14 cellular contexts compared by ENCODE assay signal in genomic region chr15:37015476-37015875, GRCh38.
A peak's percentile ranks its signal among the peaks of the same experiment; 100 is the strongest.
DNase-seq lines count a peak whose midpoint lies in the region; ATAC-seq, FAIRE-seq and TF ChIP-seq lines count a peak whose summit lies in the region.
"Had no signal": no experiment of that assay in that cellular context is flagged by ENCODE, and none has a peak within 500 bp of the region (broad histone marks: within the 10 kb centered on the region; RNA-seq: fewer than 3 reads in every experiment).

No MANE protein-coding gene starts in this region.

- CTCF ChIA-PET in activated CD8-positive, alpha-beta T cell treated with anti-CD3 and anti-CD28 coated beads, Interleukin-2, amount 10 ng/mL, durations not matched to agents 7 days and 5 days (lab: Charles Lee) = no interaction called here
- CTCF ChIA-PET in Calu3 (lab: Charles Lee) = interaction anchor here (0.9 kb wide), 1 partner anchor 66 kb away, joined by 3 read pairs; no protein-coding TSS in a partner anchor

- POLR2A ChIA-PET in activated CD8-positive, alpha-beta T cell treated with anti-CD3 and anti-CD28 coated beads, Interleukin-2, amount 10 ng/mL, durations not matched to agents 7 days and 5 days (lab: Charles Lee) = no interaction called here

- peaks cover 2% of the 10 kb centered on the region for H3K36me3 ChIP-seq in fibroblast of lung (ENCODE audit: control insufficient read depth, insufficient read depth, low read length)
- H3K36me3 ChIP-seq in gastrocnemius medialis = no peaks in the 10 kb centered on the region
- H3K36me3 ChIP-seq: pancreas had no signal

- H3K4me3 Mint-ChIP-seq in osteocyte (ENCODE audit: unreplicated experiment) = no peak overlapping the region
- H3K4me3 Mint-ChIP-seq in activated CD8-positive, alpha-beta T cell treated with anti-CD3 and anti-CD28 coated beads, Interleukin-2, amount 10 ng/mL, durations not matched to agents 7 days and 5 days = no peak overlapping the region
- no peak overlapping the region for H3K4me3 Mint-ChIP-seq in Calu3 (ENCODE audit: low read depth, unreplicated experiment)
- H3K4me3 Mint-ChIP-seq: T-helper 17 cell had no signal

- H3K79me2 ChIP-seq in fibroblast of lung (ENCODE audit: control insufficient read depth, insufficient read depth, low read length) = peaks cover 12% of the 10 kb centered on the region

- no peaks in the 10 kb centered on the region for H4K20me1 ChIP-seq in fibroblast of lung (ENCODE audit: control insufficient read depth, extremely low read depth, insufficient read depth, low read length)

- no peak overlapping the region for H2AFZ ChIP-seq in fibroblast of lung (ENCODE audit: low read length)

- H3K4me2 ChIP-seq in fibroblast of lung (ENCODE audit: extremely low read depth, insufficient read depth, low read length) = peak overlapping the region; percentile 79

- peak; percentile 76 for FAIRE-seq in GM12892 (lab: Jason Lieb, UNC)
- FAIRE-seq: kidney, pancreas had no signal

- no peaks in the 10 kb centered on the region for H3K9me3 Mint-ChIP-seq in osteocyte (ENCODE audit: unreplicated experiment)
- no peaks in the 10 kb centered on the region for H3K9me3 Mint-ChIP-seq in activated CD8-positive, alpha-beta T cell treated with anti-CD3 and anti-CD28 coated beads, Interleukin-2, amount 10 ng/mL, durations not matched to agents 7 days and 5 days (ENCODE audit: insufficient read depth)
- H3K9me3 Mint-ChIP-seq in Calu3 (ENCODE audit: low read depth, unreplicated experiment) = no peaks in the 10 kb centered on the region

- no peaks in the 10 kb centered on the region for H3K27me3 Mint-ChIP-seq in osteocyte (ENCODE audit: unreplicated experiment)
- no peaks in the 10 kb centered on the region for H3K27me3 Mint-ChIP-seq in activated CD8-positive, alpha-beta T cell treated with anti-CD3 and anti-CD28 coated beads, Interleukin-2, amount 10 ng/mL, durations not matched to agents 7 days and 5 days (ENCODE audit: low read depth)
- H3K27me3 Mint-ChIP-seq in Calu3 (ENCODE audit: unreplicated experiment) = no peaks in the 10 kb centered on the region
- H3K27me3 Mint-ChIP-seq: T-helper 17 cell had no signal

- in situ Hi-C loops in gastrocnemius medialis (cut with MboI; ENCODE audit: low sequenced_read_pairs in 4 of 4) = no loop called here

- ATAC-seq in activated CD8-positive, alpha-beta T cell treated with anti-CD3 and anti-CD28 coated beads, Interleukin-2, amount 10 ng/mL, durations not matched to agents 7 days and 5 days = no peak
- no peak for ATAC-seq in gastrocnemius medialis
- ATAC-seq: T-helper 17 cell had no signal

- no TSS peak for BruUV-seq in Calu3 (replicated peaks; lab: Mats Ljungman, UMichigan)

- no peak for DNase-seq in GM12892 (ENCODE audit: insufficient read length)
- DNase-seq in RPMI7951 (ENCODE audit: low read depth) = peak; percentile 64
- DNase-seq in fibroblast of lung (ENCODE audit: low read depth in 2 of 2) = peak in 1 of 2 donors; percentile 48
- no peak for DNase-seq in osteocyte (ENCODE audit: extremely low spot score, unreplicated experiment)
- no peak for DNase-seq in activated CD8-positive, alpha-beta T cell treated with anti-CD3 and anti-CD28 coated beads, Interleukin-2, amount 10 ng/mL, durations not matched to agents 7 days and 5 days
- DNase-seq in gastrocnemius medialis = no peak
- no peak for DNase-seq in Calu3
- DNase-seq in C1 segment of cervical spinal cord (lab: John Stamatoyannopoulos, UW) = no peak
- DNase-seq: activated CD8-positive, alpha-beta memory T cell treated with anti-CD3 and anti-CD28 coated beads for 24 hours; kidney; NCI-H748 treated with DMSO at 0.1 percent for 48 hours; pancreas; T-helper 17 cell had no signal

- H3K27me3 ChIP-seq in fibroblast of lung (ENCODE audit: control insufficient read depth, insufficient read depth, low read length) (no peaks in the 10 kb centered on the region), gastrocnemius medialis (peaks cover 0 to 5% (median 3%) of the 10 kb centered on the region in 3 donors)
- H3K27me3 ChIP-seq: pancreas had no signal

- intact Hi-C loops in gastrocnemius medialis (cut with DNase I; ENCODE audit: low total_unique reads) (no loop called here), Calu3 (cut with micrococcal nuclease; ENCODE audit: unreplicated experiment) (no loop called here)

- H3K27ac ChIP-seq in fibroblast of lung (ENCODE audit: insufficient read depth, low read length) = peak overlapping the region; percentile 19
- H3K27ac ChIP-seq in gastrocnemius medialis = no peak overlapping the region
- H3K27ac ChIP-seq: HL-60 had no signal

- H3K27ac Mint-ChIP-seq in osteocyte (ENCODE audit: unreplicated experiment) (peak overlapping the region; percentile 86), Calu3 (ENCODE audit: unreplicated experiment) (no peak overlapping the region)
- no peak overlapping the region for H3K27ac Mint-ChIP-seq in activated CD8-positive, alpha-beta T cell treated with anti-CD3 and anti-CD28 coated beads, Interleukin-2, amount 10 ng/mL, durations not matched to agents 7 days and 5 days
- H3K27ac Mint-ChIP-seq: T-helper 17 cell had no signal

- H3K36me3 Mint-ChIP-seq in osteocyte (ENCODE audit: unreplicated experiment) (peaks cover 32% of the 10 kb centered on the region), Calu3 (ENCODE audit: insufficient read depth, unreplicated experiment) (no peaks in the 10 kb centered on the region)
- no peaks in the 10 kb centered on the region for H3K36me3 Mint-ChIP-seq in activated CD8-positive, alpha-beta T cell treated with anti-CD3 and anti-CD28 coated beads, Interleukin-2, amount 10 ng/mL, durations not matched to agents 7 days and 5 days (ENCODE audit: low read depth)

- TF ChIP-seq POLR2A in GM12892 (IDR thresholded peaks at IDR 0.05; ENCODE audit: low read depth, low read length) (no peak), gastrocnemius medialis (IDR thresholded peaks at IDR 0.05) (no peak)

- H3K4me1 Mint-ChIP-seq in osteocyte (ENCODE audit: unreplicated experiment) (peaks cover 51% of the 10 kb centered on the region), Calu3 (ENCODE audit: low read depth, unreplicated experiment) (peaks cover 15% of the 10 kb centered on the region)
- H3K4me1 Mint-ChIP-seq in activated CD8-positive, alpha-beta T cell treated with anti-CD3 and anti-CD28 coated beads, Interleukin-2, amount 10 ng/mL, durations not matched to agents 7 days and 5 days (ENCODE audit: low read depth) = no peaks in the 10 kb centered on the region
- H3K4me1 Mint-ChIP-seq: T-helper 17 cell had no signal

- H3K4me1 ChIP-seq in fibroblast of lung (ENCODE audit: control insufficient read depth, extremely low read depth, insufficient read depth, low read length) (peaks cover 6% of the 10 kb centered on the region), gastrocnemius medialis (no peaks in the 10 kb centered on the region)

- H3K9me3 ChIP-seq in fibroblast of lung (ENCODE audit: control insufficient read depth, insufficient read depth, low read depth, low read length) = no peaks in the 10 kb centered on the region
- no peaks in the 10 kb centered on the region for H3K9me3 ChIP-seq in gastrocnemius medialis
- H3K9me3 ChIP-seq: pancreas had no signal

- TF ChIP-seq CTCF in fibroblast of lung (conservative IDR thresholded peaks at IDR 0.05 in 1 of 2, IDR thresholded peaks at IDR 0.05 in 1 of 2; ENCODE audit: low read depth in 1 of 2, low read length in 2 of 2) (no peak), osteocyte (IDR thresholded peaks at IDR 0.05) (no peak), gastrocnemius medialis (IDR thresholded peaks at IDR 0.05 in 4 of 5, conservative IDR thresholded peaks at IDR 0.05 in 1 of 5) (no peak), Calu3 (IDR thresholded peaks at IDR 0.05; ENCODE audit: unreplicated experiment) (no peak)

- peak overlapping the region in 1 of 4 experiments; percentile 8 for H3K4me3 ChIP-seq in fibroblast of lung (replicated peaks in 1 of 4; ENCODE audit: control extremely low read depth in 1 of 4, insufficient read depth in 1 of 4, low read depth in 3 of 4, low read length in 4 of 4)
- no peak overlapping the region for H3K4me3 ChIP-seq in gastrocnemius medialis
- H3K4me3 ChIP-seq: pancreas had no signal

- H3K9ac ChIP-seq in fibroblast of lung (ENCODE audit: insufficient read depth, low read length) = no peak overlapping the region
